ENCODE assay signal across 8 cellular contexts in the genomic region with DNA sequence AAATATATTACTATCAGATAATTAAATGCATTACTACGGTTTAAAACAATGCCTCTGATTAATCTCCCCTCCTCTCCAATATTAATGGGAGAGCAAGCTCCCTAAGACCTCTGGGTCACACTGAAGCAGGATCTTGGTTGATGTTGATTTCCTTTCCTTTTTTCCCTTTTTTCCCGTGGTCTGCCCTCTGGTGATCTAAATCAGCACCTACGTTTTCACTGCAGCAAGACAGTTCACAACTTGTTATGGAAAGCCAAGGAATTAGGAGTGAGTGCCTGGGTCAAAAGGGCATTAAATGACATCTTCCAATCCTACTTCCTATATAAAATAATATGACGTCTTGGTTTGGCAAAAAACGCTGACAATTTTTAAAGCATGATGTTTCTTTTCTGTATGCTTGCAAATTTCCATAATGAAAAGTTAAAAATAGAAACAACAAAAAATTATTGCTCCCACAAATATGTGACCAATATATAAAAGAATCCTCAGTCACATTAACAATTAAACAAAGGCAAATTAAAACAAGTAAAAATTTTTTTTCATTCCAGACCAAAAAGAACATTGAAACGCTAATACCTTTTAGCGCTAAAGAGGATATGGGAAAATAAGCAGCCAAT. TPM values are rescaled to one million over a fixed set of nuclear protein-coding genes. Genes with fewer than 3 reads are reported as not detected.
DNase-seq lines count a peak whose midpoint lies in the region; ATAC-seq, FAIRE-seq and TF ChIP-seq lines count a peak whose summit lies in the region.

No MANE protein-coding gene starts in this region.

- intact Hi-C loops in Panc1 (cut with micrococcal nuclease; ENCODE audit: unreplicated experiment) = loop anchor here (5.0 kb wide), 1 partner anchor 89 kb away; no protein-coding TSS in a partner anchor

- no peaks in the 10 kb centered on the region for H3K27me3 ChIP-seq in Panc1 (ENCODE audit: control insufficient read depth, insufficient read depth, low read length)

- H3K27ac ChIP-seq in A549 (no peak overlapping the region), Panc1 (ENCODE audit: low read length) (no peak overlapping the region)

- TF ChIP-seq CTCF in A549 (IDR thresholded peaks at IDR 0.05) (peak; percentile 79), Panc1 (IDR thresholded peaks at IDR 0.05) (peak; percentile 75)

- WGBS in A549 (ENCODE audit: missing lambda C conversion rate) = 28% methylated on average over 7 of the region's 7 CpGs

- in situ Hi-C loops in Panc1 (cut with HindIII; ENCODE audit: low pct_unique_long_range_greater_than_20kb, low sequenced_read_pairs) = no loop called here

- H3K9me3 ChIP-seq in A549 = no peaks in the 10 kb centered on the region
- no peaks in the 10 kb centered on the region for H3K9me3 ChIP-seq in Panc1 (ENCODE audit: control insufficient read depth, insufficient read depth, low read depth, low read length)

- TF ChIP-seq RAD21 in A549 (conservative IDR thresholded peaks at IDR 0.05 in 1 of 2, IDR thresholded peaks at IDR 0.05 in 1 of 2) = peak; percentile 69 to 72

- H3K4me1 ChIP-seq in A549 (no peaks in the 10 kb centered on the region; the same call in 2 of the 3 replicates), Panc1 (ENCODE audit: control insufficient read depth, insufficient read depth, low read length) (no peaks in the 10 kb centered on the region)

- TF ChIP-seq EP300 in A549 (IDR thresholded peaks at IDR 0.05) = no peak

- CTCF ChIA-PET in A549 (lab: Yijun Ruan, JAX) = interaction anchor here (0.6 to 1.0 kb wide), 11 partner anchors 10 to 613 kb away, joined by 3 to 6 read pairs (median 3); no protein-coding TSS in a partner anchor
- CTCF ChIA-PET in Panc1 (lab: Charles Lee) = interaction anchor here (1.0 kb wide), 1 partner anchor 92 kb away, joined by 4 read pairs; the partner anchor contains the start of gene CCDC88A

- H3K36me3 ChIP-seq in Panc1 (ENCODE audit: control insufficient read depth, insufficient read depth, low read length) = no peaks in the 10 kb centered on the region

- no peak overlapping the region for H3K4me2 ChIP-seq in A549

- no TSS peak for BruUV-seq in Panc1 (replicated peaks; lab: Mats Ljungman, UMichigan)

- ATAC-seq in A549 (peak; percentile 96 to 97), Panc1 (peak; percentile 87), HG03175 (IDR thresholded peaks at IDR 0.05; ENCODE audit: unreplicated experiment) (no peak), HG03460 (IDR thresholded peaks at IDR 0.05; ENCODE audit: unreplicated experiment) (no peak)

- FAIRE-seq in A549 (lab: Jason Lieb, UNC) = peak; percentile 98

- POLR2A ChIA-PET in A549 (lab: Yijun Ruan, JAX) (no interaction called here), Panc1 (lab: Charles Lee) (no interaction called here)

- H3K4me3 ChIP-seq in A549 (no peak overlapping the region), Panc1 (ENCODE audit: low read depth in 2 of 2, low read length in 2 of 2) (no peak overlapping the region)

- peak; percentile 48 to 78 for DNase-seq in A549 (ENCODE audit: low read depth in 1 of 2, low spot score in 1 of 2)
- peak; percentile 60 for DNase-seq in HCEC 1CT
- DNase-seq in Panc1 (ENCODE audit: low read depth, low spot score) = no peak
- DNase-seq in globus pallidus (ENCODE audit: low spot score) = peak; percentile 48
- no peak for DNase-seq in COLO668 (lab: John Stamatoyannopoulos, UW; ENCODE audit: unreplicated experiment)
- no peak for DNase-seq in GOT3 (lab: John Stamatoyannopoulos, UW)

- no peak for TF ChIP-seq POLR2A in A549 (IDR thresholded peaks at IDR 0.05; ENCODE audit: low read length)

TF ChIP-seq in A549, 52 proteins besides CTCF, POLR2A, EP300 and RAD21:
- no peak for TF ChIP-seq HDAC2 (IDR thresholded peaks at IDR 0.05)
- TF ChIP-seq MAFK (IDR thresholded peaks at IDR 0.05; ENCODE audit: partially characterized antibody) = peak; percentile 18
- peak; percentile 91 for TF ChIP-seq SMC3 (IDR thresholded peaks at IDR 0.05)

RNA-seq across cellular contexts. Expression of gene CFAP36, which starts 7.9 kb away (rescaled TPM):
- 49.9 and 88.5 TPM in 2 replicates for polyA plus RNA-seq in A549 (2011; rRNA removed)
- polyA plus RNA-seq in A549 (2012; cell fraction: cytosol; rRNA removed) = 12.9 and 14.0 TPM in 2 replicates
- polyA plus RNA-seq in A549 (2012; cell fraction: nucleus; rRNA removed) = 5.4 and 6.2 TPM in 2 replicates
- 58.2 to 64.6 TPM (median 58.4 TPM) in 3 replicates for polyA plus RNA-seq in A549 (2017; fragmentation: RNase III; extraction: RNeasy Plus Mini Kit Qiagen cat#74134 plus additional on column Dnase treatment)
- polyA minus RNA-seq in A549 (2011; rRNA and poly(A)+ RNA removed) = 8.7 and 9.5 TPM in 2 replicates
- 41.5 TPM for total RNA-seq in Panc1 (2021; ENCODE audit: unreplicated experiment)
- 34.0 TPM for polyA plus RNA-seq in Panc1 (2012; ENCODE audit: insufficient read length)

Comparison
In these comparisons a context has a peak if more than half of its experiments do, and no peak if none do; other contexts are left out.
1. ATAC-seq: peak in A549 (2 of 2) and Panc1 (single experiment); none in HG03175 (single experiment) and HG03460 (single experiment).
2. DNase-seq: peak in A549 (2 of 2), HCEC 1CT (single experiment) and globus pallidus (single experiment); none in Panc1 (single experiment), COLO668 (single experiment) and GOT3 (single experiment).